In the genomic region with DNA sequence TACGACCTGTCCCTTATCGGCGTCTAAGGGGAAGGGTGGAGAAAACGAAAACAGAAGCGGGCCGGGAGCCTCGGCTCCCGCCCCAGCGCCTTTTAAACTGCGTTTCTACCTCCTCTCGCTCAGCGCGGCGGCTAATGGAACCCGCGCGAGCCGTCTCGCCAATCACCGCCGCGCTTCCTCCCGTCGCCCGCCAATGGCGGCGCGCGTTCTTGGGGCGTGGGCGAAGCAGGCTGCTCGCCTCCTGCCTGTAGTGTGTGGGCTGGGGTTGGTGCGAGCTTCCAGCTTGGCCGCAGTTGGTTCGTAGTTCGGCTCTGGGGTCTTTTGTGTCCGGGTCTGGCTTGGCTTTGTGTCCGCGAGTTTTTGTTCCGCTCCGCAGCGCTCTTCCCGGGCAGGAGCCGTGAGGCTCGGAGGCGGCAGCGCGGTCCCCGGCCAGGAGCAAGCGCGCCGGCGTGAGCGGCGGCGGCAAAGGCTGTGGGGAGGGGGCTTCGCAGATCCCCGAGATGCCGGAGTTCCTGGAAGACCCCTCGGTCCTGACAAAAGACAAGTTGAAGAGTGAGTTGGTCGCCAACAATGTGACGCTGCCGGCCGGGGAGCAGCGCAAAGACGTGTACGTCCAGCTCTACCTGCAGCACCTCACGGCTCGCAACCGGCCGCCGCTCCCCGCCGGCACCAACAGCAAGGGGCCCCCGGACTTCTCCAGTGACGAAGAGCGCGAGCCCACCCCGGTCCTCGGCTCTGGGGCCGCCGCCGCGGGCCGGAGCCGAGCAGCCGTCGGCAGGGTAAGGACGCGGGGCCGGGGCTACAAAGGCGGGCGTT, we compare ENCODE assay signal across 8 cellular contexts. TPM values are rescaled to one million over a fixed set of nuclear protein-coding genes. Genes with fewer than 3 reads are reported as not detected.
DNase-seq lines count a peak whose midpoint lies in the region; ATAC-seq, FAIRE-seq and TF ChIP-seq lines count a peak whose summit lies in the region.

A gene with protein sequence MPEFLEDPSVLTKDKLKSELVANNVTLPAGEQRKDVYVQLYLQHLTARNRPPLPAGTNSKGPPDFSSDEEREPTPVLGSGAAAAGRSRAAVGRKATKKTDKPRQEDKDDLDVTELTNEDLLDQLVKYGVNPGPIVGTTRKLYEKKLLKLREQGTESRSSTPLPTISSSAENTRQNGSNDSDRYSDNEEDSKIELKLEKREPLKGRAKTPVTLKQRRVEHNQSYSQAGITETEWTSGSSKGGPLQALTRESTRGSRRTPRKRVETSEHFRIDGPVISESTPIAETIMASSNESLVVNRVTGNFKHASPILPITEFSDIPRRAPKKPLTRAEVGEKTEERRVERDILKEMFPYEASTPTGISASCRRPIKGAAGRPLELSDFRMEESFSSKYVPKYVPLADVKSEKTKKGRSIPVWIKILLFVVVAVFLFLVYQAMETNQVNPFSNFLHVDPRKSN (plus strand): TSS at position 223 of the 816 bp plus-strand sequence. CDS start 278 bp downstream, at position 501.

- no peaks in the 10 kb centered on the region for H3K9me3 ChIP-seq in Caco-2

- peaks cover 15% of the 10 kb centered on the region for H3K4me1 Mint-ChIP-seq in Caco-2 (ENCODE audit: low read depth, unreplicated experiment)

- peak; percentile 84 for FAIRE-seq in HTR-8/SVneo (lab: Jason Lieb, UNC)

- peaks cover 19% of the 10 kb centered on the region for H3K4me1 ChIP-seq in Caco-2

- BruUV-seq in Caco-2 (replicated peaks; lab: Mats Ljungman, UMichigan) = no TSS peak

- TF ChIP-seq CTCF in Caco-2 (IDR thresholded peaks at IDR 0.05; ENCODE audit: insufficient read depth in 1 of 2, low read depth in 1 of 2, low read length in 1 of 2, severe bottlenecking in 1 of 2, unreplicated experiment in 1 of 2) = no peak

- ATAC-seq in GM21381 (IDR thresholded peaks at IDR 0.05; ENCODE audit: unreplicated experiment) = peak; percentile 78

- H3K36me3 ChIP-seq in Caco-2 (ENCODE audit: control insufficient read depth, insufficient read depth, low read length) = no peaks in the 10 kb centered on the region

- H3K27ac Mint-ChIP-seq in Caco-2 (ENCODE audit: unreplicated experiment) = peak within 1 kb of the TSS; percentile 98

- peak within 1 kb of the TSS; percentile 99 for H3K4me3 ChIP-seq in Caco-2 (ENCODE audit: low read depth, low read length)

- H3K27me3 Mint-ChIP-seq in Caco-2 (ENCODE audit: insufficient read depth, unreplicated experiment) = no peaks in the 10 kb centered on the region

- H3K4me3 Mint-ChIP-seq in Caco-2 (ENCODE audit: unreplicated experiment) = peak within 1 kb of the TSS; percentile 72

- POLR2A ChIA-PET in Caco-2 (lab: Charles Lee) = interaction anchor here (0.6 to 1.2 kb wide), 7 partner anchors 18 to 1540 kb away, joined by 3 to 16 read pairs (median 3); a partner anchor contains a TSS
- POLR2A ChIA-PET in activated CD8-positive, alpha-beta memory T cell treated with anti-CD3 and anti-CD28 coated beads for 36 hours (lab: Charles Lee) = interaction anchor here (0.7 to 1.8 kb wide), 6 partner anchors 12 to 129 kb away, joined by 3 to 10 read pairs (median 5); a partner anchor contains a TSS

- DNase-seq in Caco-2 (peak; percentile 90 to 96), HTR-8/SVneo (ENCODE audit: insufficient read length, low spot score) (peak; percentile 94), NOMO-1 treated with DMSO at 0.1 percent for 48 hours (lab: John Stamatoyannopoulos, UW; ENCODE audit: unreplicated experiment) (peak; percentile 92), medulla oblongata (ENCODE audit: extremely low spot score) (peak; percentile 95)
- DNase-seq in effector CD8-positive, alpha-beta T cell (lab: John Stamatoyannopoulos, UW) = peak; percentile 91
- peak; percentile 91 to 93 (median 93) for DNase-seq in stimulated activated CD4-positive, alpha-beta T cell treated with anti-CD3 and anti-CD28 coated beads, TNF-alpha, amount 100 ng/mL, for 48 hours (ENCODE audit: low read depth in 3 of 3)

- no peaks in the 10 kb centered on the region for H3K9me3 Mint-ChIP-seq in Caco-2 (ENCODE audit: unreplicated experiment)

- no peaks in the 10 kb centered on the region for H3K27me3 ChIP-seq in Caco-2 (replicated peaks; ENCODE audit: control insufficient read depth, insufficient read depth, low read length)

- CTCF ChIA-PET in Caco-2 (lab: Charles Lee) = interaction anchor here (0.6 to 3.8 kb wide), 7 partner anchors 24 to 494 kb away, joined by 3 to 16 read pairs (median 5); no protein-coding TSS in a partner anchor
- CTCF ChIA-PET in activated CD8-positive, alpha-beta memory T cell treated with anti-CD3 and anti-CD28 coated beads for 36 hours (lab: Charles Lee) = interaction anchor here (0.6 to 4.1 kb wide), 10 partner anchors 9 to 135 kb away, joined by 3 to 23 read pairs (median 4); no protein-coding TSS in a partner anchor

- intact Hi-C loops in Caco-2 (cut with micrococcal nuclease; ENCODE audit: unreplicated experiment) = loop anchor here (1.0 to 2.0 kb wide), 4 partner anchors 12 to 91 kb away; a partner anchor contains a TSS

- peaks cover 63% of the 10 kb centered on the region for H3K36me3 Mint-ChIP-seq in Caco-2 (ENCODE audit: insufficient read depth, unreplicated experiment)

RNA-seq across cellular contexts. Expression of the gene that starts here (rescaled TPM):
- total RNA-seq in Caco-2 (2022) = 203 and 212 TPM in 2 replicates
- total RNA-seq in activated CD8-positive, alpha-beta memory T cell treated with anti-CD3 and anti-CD28 coated beads for 36 hours = 100 to 1,000 TPM; 268 to 277 TPM

Comparison
In these comparisons a context has a peak if more than half of its experiments do, and no peak if none do; other contexts are left out.
1. Peak in every context shown above with its lines: DNase-seq, ATAC-seq and H3K4me3 ChIP-seq.